ENCODE assay signal across 8 cellular contexts in the genomic region with DNA sequence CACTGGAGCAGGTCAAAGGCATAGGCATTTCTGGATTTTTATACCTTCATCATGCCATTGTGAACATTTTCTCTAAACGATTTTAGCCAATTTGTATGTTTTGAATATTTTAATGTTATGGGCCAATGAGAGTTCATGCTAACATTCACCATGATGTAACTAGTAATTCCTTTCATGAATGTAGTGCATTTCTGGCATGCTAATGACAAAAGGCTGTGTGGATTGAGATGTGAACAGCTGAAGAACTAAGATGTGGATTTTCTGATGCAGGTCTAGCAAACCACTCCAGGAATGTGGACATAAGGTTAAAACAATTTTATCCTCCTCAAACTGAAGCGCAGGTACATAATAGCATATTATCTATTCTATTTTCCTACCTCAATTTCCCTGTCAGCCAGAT.
"Had no signal": no experiment of that assay in that cellular context is flagged by ENCODE, and none has a peak within 500 bp of the region (broad histone marks: within the 10 kb centered on the region; RNA-seq: fewer than 3 reads in every experiment).

No MANE protein-coding gene starts in this region.

- FAIRE-seq: HepG2 had no signal

- H3K36me3 Mint-ChIP-seq: IgD-negative memory B cell had no signal

- H3K27me3 Mint-ChIP-seq: IgD-negative memory B cell had no signal

- H3K4me3 Mint-ChIP-seq: HFFc6, IgD-negative memory B cell had no signal

- H3K4me3 ChIP-seq: HAP-1 had no signal

- H3K36me3 ChIP-seq: HAP-1 had no signal

- H3K4me1 Mint-ChIP-seq: IgD-negative memory B cell had no signal

- H3K9me3 ChIP-seq: HAP-1 had no signal

- H3K4me1 ChIP-seq: HAP-1 had no signal

- DNase-seq: GOT3, H7, HFFc6, KBM-7 had no signal

- H3K27ac Mint-ChIP-seq: HFFc6, IgD-negative memory B cell had no signal

- H3K27ac ChIP-seq: HL-60 had no signal
